ENCODE assay signal across 1 cellular context in the genomic region with DNA sequence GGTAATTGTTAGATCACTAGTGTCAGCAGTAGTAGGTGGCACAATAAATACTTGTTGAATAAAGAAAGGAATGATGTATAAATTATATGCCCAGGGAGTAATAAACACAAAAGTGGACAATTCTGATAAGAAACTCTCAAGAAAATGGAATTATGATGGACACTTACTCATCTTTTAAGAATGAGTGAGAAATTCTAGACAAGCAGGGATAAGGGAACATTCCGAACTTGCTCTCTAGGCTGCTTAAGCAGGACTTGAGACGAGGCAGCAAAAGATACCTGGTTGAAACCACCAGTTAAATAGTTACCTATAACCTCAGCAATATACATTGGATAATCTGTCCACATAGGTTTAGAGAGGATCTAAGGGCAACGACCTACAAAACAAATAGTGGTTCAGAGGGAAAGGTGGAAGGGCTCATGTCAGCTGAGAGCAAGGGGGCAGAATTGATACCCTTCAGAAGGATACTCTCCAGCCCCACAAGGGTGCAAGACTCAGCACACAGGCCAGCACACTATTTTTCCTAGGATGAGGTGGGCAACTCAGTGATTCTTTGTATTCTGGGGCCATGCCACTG.
TF ChIP-seq lines count a peak whose summit lies in the region.

No MANE protein-coding gene starts in this region.

TF ChIP-seq in HepG2, 621 proteins besides CTCF, POLR2A, EP300 and RAD21 (continued from another document and continues in another):
- peak; percentile 90 for TF ChIP-seq PAXIP1 (CRISPR knock-in tag; conservative IDR thresholded peaks at IDR 0.05)
- no peak for TF ChIP-seq ZSCAN20 (CRISPR knock-in tag; IDR thresholded peaks at IDR 0.05; ENCODE audit: borderline replicate concordance)
- no peak for TF ChIP-seq PTBP1 (IDR thresholded peaks at IDR 0.05; ENCODE audit: low read depth, low read length, poor library complexity, severe bottlenecking)
- TF ChIP-seq ZNF124 (CRISPR knock-in tag; IDR thresholded peaks at IDR 0.05), result peak; percentile 37; the same call in 1 of the 2 replicates
- TF ChIP-seq ZNF678 (CRISPR knock-in tag; IDR thresholded peaks at IDR 0.05), result no peak
- TF ChIP-seq ZFP62 (CRISPR knock-in tag; IDR thresholded peaks at IDR 0.05), result no peak
- TF ChIP-seq, protein P1, sequence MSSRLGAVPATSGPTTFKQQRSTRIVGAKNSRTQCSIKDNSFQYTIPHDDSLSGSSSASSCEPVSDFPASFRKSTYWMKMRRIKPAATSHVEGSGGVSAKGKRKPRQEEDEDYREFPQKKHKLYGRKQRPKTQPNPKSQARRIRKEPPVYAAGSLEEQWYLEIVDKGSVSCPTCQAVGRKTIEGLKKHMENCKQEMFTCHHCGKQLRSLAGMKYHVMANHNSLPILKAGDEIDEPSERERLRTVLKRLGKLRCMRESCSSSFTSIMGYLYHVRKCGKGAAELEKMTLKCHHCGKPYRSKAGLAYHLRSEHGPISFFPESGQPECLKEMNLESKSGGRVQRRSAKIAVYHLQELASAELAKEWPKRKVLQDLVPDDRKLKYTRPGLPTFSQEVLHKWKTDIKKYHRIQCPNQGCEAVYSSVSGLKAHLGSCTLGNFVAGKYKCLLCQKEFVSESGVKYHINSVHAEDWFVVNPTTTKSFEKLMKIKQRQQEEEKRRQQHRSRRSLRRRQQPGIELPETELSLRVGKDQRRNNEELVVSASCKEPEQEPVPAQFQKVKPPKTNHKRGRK (CRISPR knock-in tag; IDR thresholded peaks at IDR 0.05), result no peak
- no peak for TF ChIP-seq CENPX (CRISPR knock-in tag; IDR thresholded peaks at IDR 0.05)
- TF ChIP-seq ARID2 (CRISPR knock-in tag; IDR thresholded peaks at IDR 0.05; ENCODE audit: borderline replicate concordance), result no peak
- TF ChIP-seq ZNF687 (CRISPR knock-in tag; IDR thresholded peaks at IDR 0.05), result no peak
- TF ChIP-seq MYNN (CRISPR knock-in tag; IDR thresholded peaks at IDR 0.05; ENCODE audit: low read depth), result no peak
- no peak for TF ChIP-seq CBX2 (IDR thresholded peaks at IDR 0.05; ENCODE audit: low read depth, low read length)
- TF ChIP-seq CBX2 (CRISPR knock-in tag; IDR thresholded peaks at IDR 0.05; ENCODE audit: low read depth), result no peak
- TF ChIP-seq HDAC1 (CRISPR knock-in tag; IDR thresholded peaks at IDR 0.05), result peak; percentile 60
- TF ChIP-seq ARNT (IDR thresholded peaks at IDR 0.05), result no peak
- TF ChIP-seq MLLT10 (CRISPR knock-in tag; IDR thresholded peaks at IDR 0.05), result no peak
- TF ChIP-seq ZNF800 (CRISPR knock-in tag; IDR thresholded peaks at IDR 0.05), result no peak
- no peak for TF ChIP-seq ZNF12 (CRISPR knock-in tag; IDR thresholded peaks at IDR 0.05)
- peak; percentile 54 for TF ChIP-seq PHF5A (CRISPR knock-in tag; IDR thresholded peaks at IDR 0.05; ENCODE audit: low read depth, unreplicated experiment)
- no peak for TF ChIP-seq ATM (IDR thresholded peaks at IDR 0.05; ENCODE audit: borderline replicate concordance)
- no peak for TF ChIP-seq JUND (CRISPR knock-in tag; IDR thresholded peaks at IDR 0.05)
- TF ChIP-seq ZNF646 (CRISPR knock-in tag; IDR thresholded peaks at IDR 0.05), result no peak
- TF ChIP-seq KDM6A (CRISPR knock-in tag; IDR thresholded peaks at IDR 0.05; ENCODE audit: low read depth), result no peak
- no peak for TF ChIP-seq CCAR2 (optimal IDR thresholded peaks at IDR 0.05; ENCODE audit: low read depth, low read length)
- TF ChIP-seq ZNF737 (CRISPR knock-in tag; IDR thresholded peaks at IDR 0.05; ENCODE audit: borderline replicate concordance), result no peak
- TF ChIP-seq NFYC (CRISPR knock-in tag; IDR thresholded peaks at IDR 0.05), result no peak
- no peak for TF ChIP-seq HDAC6 (IDR thresholded peaks at IDR 0.05; ENCODE audit: low read depth, low read length)
- TF ChIP-seq ZNF747 (CRISPR knock-in tag; IDR thresholded peaks at IDR 0.05; ENCODE audit: borderline replicate concordance), result no peak
- TF ChIP-seq TBX2 (CRISPR knock-in tag; IDR thresholded peaks at IDR 0.05; ENCODE audit: borderline replicate concordance), result peak; percentile 41
- no peak for TF ChIP-seq CHCHD3 (CRISPR knock-in tag; IDR thresholded peaks at IDR 0.05)
- TF ChIP-seq ZBTB1 (CRISPR knock-in tag; IDR thresholded peaks at IDR 0.05; ENCODE audit: borderline replicate concordance), result no peak
- TF ChIP-seq SKI (IDR thresholded peaks at IDR 0.05; ENCODE audit: partially characterized antibody), result no peak
- TF ChIP-seq YEATS2 (CRISPR knock-in tag; IDR thresholded peaks at IDR 0.05; ENCODE audit: borderline replicate concordance), result no peak
- no peak for TF ChIP-seq ZNF7 (CRISPR knock-in tag; IDR thresholded peaks at IDR 0.05)
- no peak for TF ChIP-seq ZBTB10 (CRISPR knock-in tag; IDR thresholded peaks at IDR 0.05; ENCODE audit: borderline replicate concordance)
- no peak for TF ChIP-seq ZFP36 (IDR thresholded peaks at IDR 0.05; ENCODE audit: borderline replicate concordance, low read depth, low read length, partially characterized antibody)
- no peak for TF ChIP-seq DNMT3B (CRISPR knock-in tag; conservative IDR thresholded peaks at IDR 0.05)
- TF ChIP-seq MTA3 (CRISPR knock-in tag; IDR thresholded peaks at IDR 0.05), result no peak
- TF ChIP-seq ZNF775 (CRISPR knock-in tag; IDR thresholded peaks at IDR 0.05; ENCODE audit: borderline replicate concordance), result no peak
